8 cellular contexts compared by ENCODE assay signal in the genomic region with DNA sequence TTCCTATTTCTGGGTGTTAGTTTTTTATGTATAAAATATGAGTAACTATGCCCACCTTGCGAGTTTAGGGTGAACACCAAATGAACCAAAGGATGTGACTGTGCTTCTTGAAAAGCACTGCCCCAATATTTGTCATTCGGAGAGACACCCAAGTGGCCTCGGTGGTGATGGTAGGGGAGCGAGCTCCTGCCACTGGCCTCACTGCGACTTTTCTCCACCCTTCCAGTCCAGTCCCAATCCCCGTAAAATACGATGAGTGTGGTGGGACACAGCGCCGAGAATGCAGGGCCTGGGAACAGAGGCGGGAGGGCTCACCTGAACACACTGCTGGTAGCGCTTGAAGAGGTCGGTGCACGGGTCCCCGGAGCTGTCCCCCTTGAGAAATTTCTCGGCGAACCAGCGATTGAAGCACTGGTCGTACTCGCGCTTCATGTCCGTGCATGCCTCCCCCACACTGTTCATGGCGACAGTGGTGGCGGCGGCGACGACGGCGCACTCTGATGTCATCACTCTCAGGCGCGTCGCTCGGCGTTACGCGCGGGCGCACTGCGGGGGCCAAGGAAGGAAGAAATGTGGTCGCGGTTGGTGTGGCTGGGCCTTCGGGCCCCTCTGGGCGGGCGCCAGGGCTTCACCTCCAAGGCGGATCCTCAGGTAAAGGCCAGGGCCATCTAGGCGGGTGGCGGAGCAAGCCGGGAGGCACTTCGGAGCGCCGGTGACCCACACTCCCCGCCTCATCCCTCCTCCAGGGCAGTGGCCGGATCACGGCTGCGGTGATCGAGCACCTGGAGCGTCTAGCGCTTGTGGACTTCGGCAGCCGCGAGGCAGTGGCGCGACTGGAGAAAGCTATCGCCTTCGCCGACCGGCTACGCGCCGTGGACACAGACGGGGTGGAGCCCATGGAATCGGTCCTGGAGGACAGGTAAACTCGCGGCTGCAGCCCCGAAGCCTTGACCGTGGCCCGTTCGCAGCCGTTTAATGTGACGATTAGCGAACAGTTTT. TPM values are rescaled to one million over a fixed set of nuclear protein-coding genes. Genes with fewer than 3 reads are reported as not detected.
A peak's percentile ranks its signal among the peaks of the same experiment; 100 is the strongest.
DNase-seq lines count a peak whose midpoint lies in the region; ATAC-seq lines count a peak whose summit lies in the region.

Gene GATC (plus strand): TSS at position 534 of the 999 bp plus-strand sequence. CDS start 37 bp downstream, at position 571.
Gene TRIAP1 (minus strand): TSS at position 474 of the 999 bp plus-strand sequence. CDS start 12 bp downstream, at position 462.

- peaks cover 46% of the 10 kb centered on the region for H3K4me1 Mint-ChIP-seq in activated CD8-positive, alpha-beta memory T cell treated with anti-CD3 and anti-CD28 coated beads, Interleukin-2, amount 10 ng/mL, durations not matched to agents 7 days and 5 days

- H3K4me3 Mint-ChIP-seq in activated CD8-positive, alpha-beta memory T cell treated with anti-CD3 and anti-CD28 coated beads, Interleukin-2, amount 10 ng/mL, durations not matched to agents 7 days and 5 days, result peak within 1 kb of the TSS; percentile 99

- CTCF ChIA-PET in activated CD8-positive, alpha-beta memory T cell treated with anti-CD3 and anti-CD28 coated beads, Interleukin-2, amount 10 ng/mL, durations not matched to agents 7 days and 5 days (lab: Charles Lee), result interaction anchor here (0.7 to 1.4 kb wide), 6 partner anchors 9 to 203 kb away, joined by 3 to 5 read pairs (median 3); partner anchors contain the start of gene DYNLL1

- H3K36me3 ChIP-seq in endocrine pancreas (ENCODE audit: control insufficient read depth, insufficient read depth, low read length), result no peaks in the 10 kb centered on the region
- peaks cover 58% of the 10 kb centered on the region for H3K36me3 ChIP-seq in mesodermal cell (ENCODE audit: control insufficient read depth, insufficient read depth, low read length)

- H3K9me3 Mint-ChIP-seq in activated CD8-positive, alpha-beta memory T cell treated with anti-CD3 and anti-CD28 coated beads, Interleukin-2, amount 10 ng/mL, durations not matched to agents 7 days and 5 days (ENCODE audit: low read depth), result no peaks in the 10 kb centered on the region

- DNase-seq in COLO829 (ENCODE audit: low spot score), result peak; percentile 47
- peak; percentile 60 for DNase-seq in HS-27A (ENCODE audit: low read depth)
- peak; percentile 66 to 87 for DNase-seq in NOMO-1 (lab: John Stamatoyannopoulos, UW; ENCODE audit: unreplicated experiment in 2 of 2)
- DNase-seq in activated CD8-positive, alpha-beta memory T cell treated with anti-CD3 and anti-CD28 coated beads, Interleukin-2, amount 10 ng/mL, durations not matched to agents 7 days and 5 days, result peak; percentile 93
- DNase-seq in stimulated activated CD8-positive, alpha-beta memory T cell treated with anti-CD3 and anti-CD28 coated beads, Interleukin-15, amount 100 ng/mL, for 4 hours (ENCODE audit: low read depth in 2 of 2), result peak; percentile 76 to 83

- peak within 1 kb of the TSS; percentile 90 for H3K27ac Mint-ChIP-seq in activated CD8-positive, alpha-beta memory T cell treated with anti-CD3 and anti-CD28 coated beads, Interleukin-2, amount 10 ng/mL, durations not matched to agents 7 days and 5 days

- no peaks in the 10 kb centered on the region for H3K27me3 ChIP-seq in endocrine pancreas (ENCODE audit: control insufficient read depth, insufficient read depth, low read length)

- peak; percentile 81 for ATAC-seq in GM19468 (IDR thresholded peaks at IDR 0.05; ENCODE audit: extremely low read depth, unreplicated experiment)
- ATAC-seq in activated CD8-positive, alpha-beta memory T cell treated with anti-CD3 and anti-CD28 coated beads, Interleukin-2, amount 10 ng/mL, durations not matched to agents 7 days and 5 days, result peak; percentile 96

- peak within 1 kb of the TSS; percentile 93 for H3K9ac ChIP-seq in endocrine pancreas (ENCODE audit: control insufficient read depth, insufficient read depth, low read length)

- H3K36me3 Mint-ChIP-seq in activated CD8-positive, alpha-beta memory T cell treated with anti-CD3 and anti-CD28 coated beads, Interleukin-2, amount 10 ng/mL, durations not matched to agents 7 days and 5 days, result peaks cover 27% of the 10 kb centered on the region

- H3K4me1 ChIP-seq in endocrine pancreas (ENCODE audit: control insufficient read depth, insufficient read depth, low read length), result peaks cover 19% of the 10 kb centered on the region
- peaks cover 16% of the 10 kb centered on the region for H3K4me1 ChIP-seq in mesodermal cell (ENCODE audit: control insufficient read depth, insufficient read depth, low read length, poor library complexity, severe bottlenecking)

- WGBS in mesodermal cell (ENCODE audit: insufficient coverage in 2 of 2), 2 experiments, result 0% methylated on average over 64 to 69 of the region's 80 CpGs

- H3K27me3 Mint-ChIP-seq in activated CD8-positive, alpha-beta memory T cell treated with anti-CD3 and anti-CD28 coated beads, Interleukin-2, amount 10 ng/mL, durations not matched to agents 7 days and 5 days, result no peaks in the 10 kb centered on the region

- peak within 1 kb of the TSS; percentile 81 for H3K27ac ChIP-seq in mesodermal cell (ENCODE audit: low read depth, low read length, severe bottlenecking)

- peak within 1 kb of the TSS; percentile 86 for H3K4me3 ChIP-seq in endocrine pancreas (ENCODE audit: control insufficient read depth, insufficient read depth, low read length)
- peak within 1 kb of the TSS; percentile 97 for H3K4me3 ChIP-seq in mesodermal cell (ENCODE audit: extremely low read depth, insufficient read depth, low read length, poor library complexity, severe bottlenecking)

- no peaks in the 10 kb centered on the region for H3K9me3 ChIP-seq in endocrine pancreas (ENCODE audit: control insufficient read depth, low read length)
- H3K9me3 ChIP-seq in mesodermal cell (ENCODE audit: control insufficient read depth, low read length), result no peaks in the 10 kb centered on the region

RNA-seq across cellular contexts. Expression of gene GATC, which starts in this region (rescaled TPM):
- 10 to 100 TPM; 25.3 to 32.7 TPM for total RNA-seq in activated CD8-positive, alpha-beta memory T cell treated with anti-CD3 and anti-CD28 coated beads, Interleukin-2, amount 10 ng/mL, durations not matched to agents 7 days and 5 days
- 15.2 TPM for polyA plus RNA-seq in mesodermal cell (2013, experiment 1 of 2)
- 15.5 TPM for polyA plus RNA-seq in mesodermal cell (2013, experiment 2 of 2)

RNA-seq across cellular contexts. Expression of gene TRIAP1, which starts in this region (rescaled TPM):
- total RNA-seq in activated CD8-positive, alpha-beta memory T cell treated with anti-CD3 and anti-CD28 coated beads, Interleukin-2, amount 10 ng/mL, durations not matched to agents 7 days and 5 days, result 10 to 100 TPM; 26.8 to 38.0 TPM
- 56.1 TPM for polyA plus RNA-seq in mesodermal cell (2013, experiment 1 of 2)
- 58.8 TPM for polyA plus RNA-seq in mesodermal cell (2013, experiment 2 of 2)

Comparison
In these comparisons a context has a peak if more than half of its experiments do, and no peak if none do; other contexts are left out.
1. Peak in every context shown above with its lines: DNase-seq, ATAC-seq, H3K4me3 ChIP-seq and H3K27ac ChIP-seq.